Comparison of ENCODE assay signal across 28 cellular contexts in genomic region chr9:72921888-72922654, GRCh38. TPM values are rescaled to one million over a fixed set of nuclear protein-coding genes. Genes with fewer than 3 reads are reported as not detected.
"Had no signal": no experiment of that assay in that cellular context is flagged by ENCODE, and none has a peak within 500 bp of the region (broad histone marks: within the 10 kb centered on the region; RNA-seq: fewer than 3 reads in every experiment).

No MANE protein-coding gene starts in this region.

- H3K4me3 ChIP-seq: esophagus squamous epithelium, gastrocnemius medialis, heart right ventricle, left ventricle myocardium inferior, lower lobe of right lung had no signal

- H3K27me3 ChIP-seq: esophagus squamous epithelium, gastrocnemius medialis, heart right ventricle had no signal

- H3K4me1 ChIP-seq: gastrocnemius medialis, left ventricle myocardium inferior had no signal

- H3K27ac ChIP-seq: epithelial cell of prostate, esophagus squamous epithelium, gastrocnemius medialis, heart right ventricle, left ventricle myocardium inferior, lower lobe of right lung had no signal

- H3K4me1 Mint-ChIP-seq: endodermal cell; memory B cell; naive thymus-derived CD4-positive, alpha-beta T cell had no signal

- FAIRE-seq: endometrium, kidney had no signal

- H3K36me3 Mint-ChIP-seq: memory B cell; naive thymus-derived CD4-positive, alpha-beta T cell had no signal

- DNase-seq: cortex of kidney; effector CD8-positive, alpha-beta T cell; effector memory CD8-positive, alpha-beta T cell; endodermal cell; erythroblast; esophagus squamous epithelium; foreskin fibroblast; foreskin melanocyte; gastrocnemius medialis; glutamatergic neuron; head of caudate nucleus; heart right ventricle; hippocampal formation; islet precursor cell; kidney; kidney glomerular epithelial cell; left colon; left ventricle myocardium inferior; lower lobe of right lung; mesendoderm; midbrain; naive thymus-derived CD4-positive, alpha-beta T cell had no signal

- ATAC-seq: effector memory CD8-positive, alpha-beta T cell; esophagus mucosa; gastrocnemius medialis; heart right ventricle; left colon; left lobe of liver; lower lobe of right lung; naive thymus-derived CD4-positive, alpha-beta T cell had no signal

- H3K9me3 ChIP-seq: esophagus squamous epithelium, gastrocnemius medialis, heart right ventricle, left ventricle myocardium inferior, lower lobe of right lung had no signal

- H3K27me3 Mint-ChIP-seq: dendritic cell treated with granulocyte-macrophage colony-stimulating factor and Interleukin-4, amounts not matched to agents 40 ng/mL and 50 ng/mL, for 4 days; effector memory CD8-positive, alpha-beta T cell had no signal

- H3K27ac Mint-ChIP-seq: dendritic cell treated with granulocyte-macrophage colony-stimulating factor and Interleukin-4, amounts not matched to agents 40 ng/mL and 50 ng/mL, for 4 days; effector memory CD8-positive, alpha-beta T cell; endodermal cell; memory B cell; naive thymus-derived CD4-positive, alpha-beta T cell had no signal

- H3K9me3 Mint-ChIP-seq: dendritic cell treated with granulocyte-macrophage colony-stimulating factor and Interleukin-4, amounts not matched to agents 40 ng/mL and 50 ng/mL, for 4 days; endodermal cell had no signal

- H3K4me3 Mint-ChIP-seq: dendritic cell treated with granulocyte-macrophage colony-stimulating factor and Interleukin-4, amounts not matched to agents 40 ng/mL and 50 ng/mL, for 4 days; effector memory CD8-positive, alpha-beta T cell; endodermal cell; memory B cell; naive thymus-derived CD4-positive, alpha-beta T cell had no signal

- H3K36me3 ChIP-seq: esophagus squamous epithelium, gastrocnemius medialis, left ventricle myocardium inferior had no signal

RNA-seq across cellular contexts. Expression of gene ALDH1A1, which starts 30.8 kb away (rescaled TPM):
- polyA plus RNA-seq: naive thymus-derived CD4-positive, alpha-beta T cell had no signal
